In the genomic region with DNA sequence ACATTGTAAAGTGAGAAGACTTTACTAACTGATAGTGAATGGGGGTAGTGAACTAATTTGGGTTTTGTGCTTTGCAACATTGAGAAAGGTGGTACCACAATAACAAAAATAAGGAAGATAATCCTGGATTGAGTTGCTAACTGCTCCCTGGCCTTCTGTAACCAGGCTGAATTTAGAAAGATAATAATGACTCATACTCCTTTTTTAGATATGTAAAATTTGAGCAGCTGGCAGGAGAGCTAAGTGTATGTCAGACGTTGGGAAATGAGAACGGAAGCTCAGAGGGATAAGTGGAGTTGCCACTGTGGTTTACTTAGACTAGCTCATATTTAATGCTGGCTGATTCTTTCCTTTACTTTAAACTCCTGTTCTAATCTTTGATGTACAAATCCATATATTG, we compare ENCODE assay signal across 10 cellular contexts. TPM values are rescaled to one million over a fixed set of nuclear protein-coding genes. Genes with fewer than 3 reads are reported as not detected.
DNase-seq lines count a peak whose midpoint lies in the region; ATAC-seq and TF ChIP-seq lines count a peak whose summit lies in the region.
"Had no signal": no experiment of that assay in that cellular context is flagged by ENCODE, and none has a peak within 500 bp of the region (broad histone marks: within the 10 kb centered on the region; RNA-seq: fewer than 3 reads in every experiment).

No MANE protein-coding gene starts in this region.

- H3K27me3 Mint-ChIP-seq in progenitor cell of endocrine pancreas = no peaks in the 10 kb centered on the region

- H3K36me3 Mint-ChIP-seq in progenitor cell of endocrine pancreas (ENCODE audit: insufficient read depth) = peaks cover 28% of the 10 kb centered on the region

- peak overlapping the region; percentile 22 for H3K27ac Mint-ChIP-seq in progenitor cell of endocrine pancreas

- H3K4me1 Mint-ChIP-seq in progenitor cell of endocrine pancreas (ENCODE audit: low read depth) = peaks cover 38% of the 10 kb centered on the region

- no peak overlapping the region for H3K4me3 Mint-ChIP-seq in progenitor cell of endocrine pancreas (ENCODE audit: low read depth)

- peaks cover 14% of the 10 kb centered on the region for H3K9me3 Mint-ChIP-seq in progenitor cell of endocrine pancreas (ENCODE audit: low read depth)

- ATAC-seq in HG03565 (IDR thresholded peaks at IDR 0.05; ENCODE audit: unreplicated experiment) = no peak
- ATAC-seq in GM21723 (IDR thresholded peaks at IDR 0.05; ENCODE audit: unreplicated experiment) = no peak
- ATAC-seq in HG03439 (IDR thresholded peaks at IDR 0.05; ENCODE audit: unreplicated experiment) = no peak
- ATAC-seq in GM21515 (IDR thresholded peaks at IDR 0.05; ENCODE audit: unreplicated experiment) = no peak

- TF ChIP-seq CTCF in progenitor cell of endocrine pancreas (IDR thresholded peaks at IDR 0.05; ENCODE audit: unreplicated experiment) = no peak

- DNase-seq in ELR (ENCODE audit: low read depth) = peak; percentile 76
- DNase-seq in NCI-H524 (lab: John Stamatoyannopoulos, UW) = peak; percentile 21 to 76
- DNase-seq in dermis blood vessel endothelial cell = peak; percentile 48
- DNase-seq in progenitor cell of endocrine pancreas (ENCODE audit: low spot score, unreplicated experiment) = no peak
- DNase-seq: activated naive CD4-positive, alpha-beta T cell; NCI-H2227 treated with DMSO at 0.1 percent for 48 hours had no signal

RNA-seq across cellular contexts. Expression of a gene that starts 17.1 kb away (rescaled TPM):
- total RNA-seq in dermis blood vessel endothelial cell = 25.4 and 31.6 TPM in 2 replicates
- 33.8 and 34.1 TPM in 2 replicates for total RNA-seq in progenitor cell of endocrine pancreas
